In genomic region chr19:48646192-48646911, GRCh38 we compare ENCODE assay signal across 8 cellular contexts. TPM values are rescaled to one million over a fixed set of nuclear protein-coding genes. Genes with fewer than 3 reads are reported as not detected.
DNase-seq lines count a peak whose midpoint lies in the region; ATAC-seq and TF ChIP-seq lines count a peak whose summit lies in the region.

No MANE protein-coding gene starts in this region.

- H3K4me1 ChIP-seq in CD8-positive, alpha-beta memory T cell (ENCODE audit: insufficient read depth, low read length): peaks cover 40% of the 10 kb centered on the region
- H3K4me1 ChIP-seq in IMR-90 (ENCODE audit: control insufficient read depth, insufficient read depth, low read length) (peaks cover 5% of the 10 kb centered on the region), muscle layer of duodenum (ENCODE audit: control insufficient read depth in 1 of 2, insufficient read depth in 2 of 2, low read length in 2 of 2) (peaks cover 0 to 27% of the 10 kb centered on the region in 2 donors)

- peak overlapping the region; percentile 52 for H3K27ac ChIP-seq in CD8-positive, alpha-beta memory T cell (ENCODE audit: low read depth, low read length)
- no peak overlapping the region; the same call in 1 of the 2 replicates for H3K27ac ChIP-seq in IMR-90 (ENCODE audit: insufficient read depth, low read length)
- H3K27ac ChIP-seq in muscle layer of duodenum (ENCODE audit: low read length): peak overlapping the region; percentile 53

- dilution Hi-C loops in IMR-90 (cut with HindIII; ENCODE audit: low sequenced_read_pairs, unreplicated experiment): no loop called here

- peak overlapping the region; percentile 41 for H3K4ac ChIP-seq in IMR-90 (ENCODE audit: low read depth, low read length)

- H4K5ac ChIP-seq in IMR-90 (ENCODE audit: low read depth, low read length): peak overlapping the region; percentile 3; the same call in 1 of the 2 replicates

- POLR2A ChIA-PET in CD8-positive, alpha-beta memory T cell (lab: Charles Lee): interaction anchor here (1.1 to 2.4 kb wide), 7 partner anchors 9 to 93 kb away, joined by 4 to 15 read pairs (median 6); partner anchors contain the start of genes DBP, RPL18 and SPHK2
- POLR2A ChIA-PET in IMR-90 (lab: Charles Lee; ENCODE audit: unreplicated experiment): no interaction called here

- peak overlapping the region; percentile 76 to 93; a peak in 3 of 4 replicates for H4K8ac ChIP-seq in IMR-90 (ENCODE audit: low read depth in 2 of 2, low read length in 2 of 2)

- H3K4me1 Mint-ChIP-seq in CD8-positive, alpha-beta memory T cell: peaks cover 34 to 56% (median 43%) of the 10 kb centered on the region in 3 donors

- intact Hi-C loops in IMR-90 (cut with micrococcal nuclease): loop anchor here (2.0 to 10.0 kb wide), 3 partner anchors 138 to 318 kb away; partner anchors contain the start of gene FTL

- no peaks in the 10 kb centered on the region for H3K27me3 ChIP-seq in CD8-positive, alpha-beta memory T cell (ENCODE audit: insufficient read depth, low read length, poor library complexity, severe bottlenecking)
- no peaks in the 10 kb centered on the region for H3K27me3 ChIP-seq in IMR-90 (ENCODE audit: control insufficient read depth, insufficient read depth, low read length)
- no peaks in the 10 kb centered on the region for H3K27me3 ChIP-seq in muscle layer of duodenum (ENCODE audit: low read depth, low read length)

- peak overlapping the region; percentile 17 for H3K23ac ChIP-seq in IMR-90 (ENCODE audit: low read depth, low read length)

- H2AK5ac ChIP-seq in IMR-90 (ENCODE audit: low read depth, low read length): 0 out of 2 replicates have a peak overlapping the region, but pooled peaks have one; percentile 0

- no peaks in the 10 kb centered on the region; the same call in 1 of the 2 replicates for H3K9me1 ChIP-seq in IMR-90 (ENCODE audit: insufficient read depth, low read length)

- DNase-seq in CD8-positive, alpha-beta memory T cell: peak; percentile 87 to 94 (median 90)
- DNase-seq in IMR-90: peak; percentile 72
- DNase-seq in OCI-M1 (lab: John Stamatoyannopoulos, UW): peak; percentile 95
- DNase-seq in activated T-cell treated with anti-CD3 and anti-CD28 coated beads for 4 hours: peak; percentile 87
- DNase-seq in erythroblast (lab: John Stamatoyannopoulos, UW): peak; percentile 80 to 86
- peak; percentile 79 to 80 for DNase-seq in stimulated activated CD8-positive, alpha-beta memory T cell treated with anti-CD3 and anti-CD28 coated beads, Interleukin-7, amount 100 ng/mL, for 1 hour (ENCODE audit: low read depth in 2 of 2)

- H2AFZ ChIP-seq in IMR-90 (replicated peaks; ENCODE audit: low read length, poor library complexity): peak overlapping the region; percentile 91

- H3K18ac ChIP-seq in IMR-90 (ENCODE audit: low read depth, low read length): peak overlapping the region; percentile 10; the same call in 1 of the 2 replicates

- H3K9ac ChIP-seq in IMR-90 (ENCODE audit: low read depth, low read length): peak overlapping the region; percentile 13

- H3K27me3 Mint-ChIP-seq in CD8-positive, alpha-beta memory T cell: no peaks in the 10 kb centered on the region

- no peaks in the 10 kb centered on the region for H3K36me3 ChIP-seq in CD8-positive, alpha-beta memory T cell (ENCODE audit: insufficient read depth, low read length)
- H3K36me3 ChIP-seq in IMR-90 (ENCODE audit: control insufficient read depth, insufficient read depth, low read length) (no peaks in the 10 kb centered on the region), muscle layer of duodenum (ENCODE audit: control insufficient read depth in 1 of 2, insufficient read depth in 2 of 2, low read length in 2 of 2) (no peaks in the 10 kb centered on the region)

- no peak overlapping the region for H3K56ac ChIP-seq in IMR-90 (ENCODE audit: extremely low read depth, insufficient read depth, low read length)

- peak overlapping the region; percentile 90 for H3K4me3 ChIP-seq in CD8-positive, alpha-beta memory T cell (ENCODE audit: low read length)
- H3K4me3 ChIP-seq in IMR-90 (ENCODE audit: insufficient read depth, low read depth, low read length): peak overlapping the region; percentile 44
- H3K4me3 ChIP-seq in muscle layer of duodenum (ENCODE audit: low read depth in 1 of 2, low read length in 2 of 2): peak overlapping the region; percentile 69 to 81

- peak overlapping the region; percentile 84 for H3K4me2 ChIP-seq in IMR-90 (ENCODE audit: low read depth, low read length)

- no peak overlapping the region for H2BK5ac ChIP-seq in IMR-90 (ENCODE audit: low read depth, low read length, poor library complexity, severe bottlenecking)

- ATAC-seq in GM21390 (IDR thresholded peaks at IDR 0.05; ENCODE audit: unreplicated experiment): peak; percentile 79
- ATAC-seq in IMR-90 (ENCODE audit: low read depth): peak; percentile 96

- peak overlapping the region; percentile 85 to 95 (median 87) for H3K4me3 Mint-ChIP-seq in CD8-positive, alpha-beta memory T cell

- CTCF ChIA-PET in CD8-positive, alpha-beta memory T cell (lab: Charles Lee): interaction anchor here (1.0 to 3.1 kb wide), 16 partner anchors 9 to 347 kb away, joined by 3 to 34 read pairs (median 6); partner anchors contain the start of genes DBP, HSD17B14, RASIP1 and RUVBL2
- CTCF ChIA-PET in IMR-90 (lab: Yijun Ruan, JAX): interaction anchor here (0.5 to 1.4 kb wide), 2 partner anchors 137 to 680 kb away, joined by 3 to 6 read pairs; no protein-coding TSS in a partner anchor

- no peak overlapping the region for H2BK15ac ChIP-seq in IMR-90 (ENCODE audit: low read depth, low read length)

- no peaks in the 10 kb centered on the region for H3K79me1 ChIP-seq in IMR-90 (ENCODE audit: low read depth in 1 of 2, low read length in 2 of 2)

- no peak overlapping the region for H2BK20ac ChIP-seq in IMR-90 (ENCODE audit: low read depth, low read length)

- peak overlapping the region; percentile 3; the same call in 1 of the 2 replicates for H3K14ac ChIP-seq in IMR-90 (replicated peaks; ENCODE audit: low read depth, low read length)

- H3K36me3 Mint-ChIP-seq in CD8-positive, alpha-beta memory T cell: no peaks in the 10 kb centered on the region

- in situ Hi-C loops in IMR-90 (cut with MboI; ENCODE audit: low sequenced_read_pairs): loop anchor here (10.0 kb wide), 2 partner anchors 188 to 318 kb away; partner anchors contain the start of genes FTL and HSD17B14

- H3K9me3 Mint-ChIP-seq in CD8-positive, alpha-beta memory T cell: no peaks in the 10 kb centered on the region

- H3K27ac Mint-ChIP-seq in CD8-positive, alpha-beta memory T cell: peak overlapping the region; percentile 85 to 97 (median 93)

- peak; percentile 87 for TF ChIP-seq CTCF in IMR-90 (conservative IDR thresholded peaks at IDR 0.05; ENCODE audit: low read depth, low read length)

- 0% methylated on average over 6 of the region's 36 CpGs; no CpG with 5 or more reads in 1 of the 2 experiments for WGBS in IMR-90 (ENCODE audit: extremely low coverage in 2 of 2, insufficient read length in 1 of 2), 2 experiments

- H3K9me3 ChIP-seq in CD8-positive, alpha-beta memory T cell (ENCODE audit: low read length): no peaks in the 10 kb centered on the region
- H3K9me3 ChIP-seq in IMR-90 (ENCODE audit: control insufficient read depth, insufficient read depth, low read length) (peaks cover 3% of the 10 kb centered on the region; the same call in 1 of the 2 replicates), muscle layer of duodenum (ENCODE audit: control insufficient read depth in 1 of 2, low read length in 2 of 2) (no peaks in the 10 kb centered on the region)

- H4K91ac ChIP-seq in IMR-90 (ENCODE audit: insufficient read depth, low read depth, low read length): peak overlapping the region; percentile 1; the same call in 1 of the 2 replicates

- no TSS peak for BruUV-seq in IMR-90 (replicated peaks; lab: Mats Ljungman, UMichigan)

- H2AK9ac ChIP-seq in IMR-90 (replicated peaks; ENCODE audit: low read depth, low read length, poor library complexity): peak overlapping the region; percentile 89

- no peaks in the 10 kb centered on the region for H4K20me1 ChIP-seq in IMR-90 (ENCODE audit: insufficient read depth, low read length)

- TF ChIP-seq POLR2A in IMR-90 (IDR thresholded peaks at IDR 0.05; ENCODE audit: low read depth, low read length): peak; percentile 29; the same call in 1 of the 2 replicates
- TF ChIP-seq POLR2A in erythroblast (IDR thresholded peaks at IDR 0.05; ENCODE audit: low read length): no peak

- peak; percentile 87 for TF ChIP-seq RAD21 in IMR-90 (IDR thresholded peaks at IDR 0.05; ENCODE audit: low read length)

- H2BK120ac ChIP-seq in IMR-90 (ENCODE audit: low read depth, low read length): peak overlapping the region; percentile 52; the same call in 1 of the 2 replicates

TF ChIP-seq in IMR-90, 13 proteins besides CTCF, POLR2A, EP300 and RAD21 (continues in another document):
- TF ChIP-seq SMC3 (IDR thresholded peaks at IDR 0.05; ENCODE audit: low read depth, low read length): peak; percentile 53

RNA-seq across cellular contexts. Expression of gene CA11, which starts 0.4 kb away (rescaled TPM):
- 10 to 100 TPM; 12.7 to 13.0 TPM for total RNA-seq in CD8-positive, alpha-beta memory T cell
- 8.3 TPM for polyA plus RNA-seq in CD8-positive, alpha-beta memory T cell
- 1.3 and 1.7 TPM in 2 replicates for total RNA-seq in IMR-90 (2012; rRNA removed)
- 2.7 and 2.9 TPM in 2 replicates for polyA plus RNA-seq in IMR-90 (2012; rRNA removed)
- 2.7 and 4.7 TPM in 2 replicates for polyA plus RNA-seq in IMR-90 (2012; cell fraction: cytosol; rRNA removed)
- polyA plus RNA-seq in IMR-90 (2012; cell fraction: nucleus; rRNA removed; ENCODE audit: low replicate concordance): 2.7 and 3.3 TPM in 2 replicates

RNA-seq across cellular contexts. Expression of gene DBP, which starts 9.2 kb away (rescaled TPM):
- 10 to 100 TPM; 10.9 to 12.1 TPM for total RNA-seq in CD8-positive, alpha-beta memory T cell
- polyA plus RNA-seq in CD8-positive, alpha-beta memory T cell: 84.1 TPM
- total RNA-seq in IMR-90 (2012; rRNA removed): 2.5 and 3.6 TPM in 2 replicates
- polyA plus RNA-seq in IMR-90 (2012; rRNA removed): 3.0 and 3.6 TPM in 2 replicates
- 2.9 and 6.3 TPM in 2 replicates for polyA plus RNA-seq in IMR-90 (2012; cell fraction: cytosol; rRNA removed)
- polyA plus RNA-seq in IMR-90 (2012; cell fraction: nucleus; rRNA removed; ENCODE audit: low replicate concordance): 2.2 and 2.6 TPM in 2 replicates

RNA-seq across cellular contexts. Expression of gene NTN5, which starts 26.5 kb away (rescaled TPM):
- total RNA-seq in CD8-positive, alpha-beta memory T cell: under 1 TPM; 0.11 to 0.33 TPM
- polyA plus RNA-seq in CD8-positive, alpha-beta memory T cell: not detected
- not detected in 2 replicates for total RNA-seq in IMR-90 (2012; rRNA removed)
- 0.11 and 0.19 TPM in 2 replicates for polyA plus RNA-seq in IMR-90 (2012; rRNA removed)
- polyA plus RNA-seq in IMR-90 (2012; cell fraction: cytosol; rRNA removed): 0.14 and 0.29 TPM in 2 replicates
- 1.9 and 3.1 TPM in 2 replicates for polyA plus RNA-seq in IMR-90 (2012; cell fraction: nucleus; rRNA removed; ENCODE audit: low replicate concordance)

RNA-seq across cellular contexts. Expression of gene SPHK2, which starts 27.0 kb away (rescaled TPM):
- 10 to 100 TPM; 37.5 to 38.5 TPM for total RNA-seq in CD8-positive, alpha-beta memory T cell
- 10.2 TPM for polyA plus RNA-seq in CD8-positive, alpha-beta memory T cell
- 1.6 and 1.7 TPM in 2 replicates for total RNA-seq in IMR-90 (2012; rRNA removed)
- polyA plus RNA-seq in IMR-90 (2012; rRNA removed): 9.9 and 11.9 TPM in 2 replicates
- 10.3 and 12.8 TPM in 2 replicates for polyA plus RNA-seq in IMR-90 (2012; cell fraction: cytosol; rRNA removed)
- polyA plus RNA-seq in IMR-90 (2012; cell fraction: nucleus; rRNA removed; ENCODE audit: low replicate concordance): 24.1 and 56.8 TPM in 2 replicates

RNA-seq across cellular contexts. Expression of gene RPL18, which starts 27.4 kb away (rescaled TPM):
- 1,000 to 10,000 TPM; 1,778 to 1,810 TPM for total RNA-seq in CD8-positive, alpha-beta memory T cell
- polyA plus RNA-seq in CD8-positive, alpha-beta memory T cell: 1,821 TPM
- total RNA-seq in IMR-90 (2012; rRNA removed): 1,909 and 2,552 TPM in 2 replicates
- 1,897 and 2,254 TPM in 2 replicates for polyA plus RNA-seq in IMR-90 (2012; rRNA removed)
- polyA plus RNA-seq in IMR-90 (2012; cell fraction: cytosol; rRNA removed): 2,745 and 3,594 TPM in 2 replicates
- polyA plus RNA-seq in IMR-90 (2012; cell fraction: nucleus; rRNA removed; ENCODE audit: low replicate concordance): 695 and 912 TPM in 2 replicates
